ENCODE assay signal across 1 cellular context in the genomic region with DNA sequence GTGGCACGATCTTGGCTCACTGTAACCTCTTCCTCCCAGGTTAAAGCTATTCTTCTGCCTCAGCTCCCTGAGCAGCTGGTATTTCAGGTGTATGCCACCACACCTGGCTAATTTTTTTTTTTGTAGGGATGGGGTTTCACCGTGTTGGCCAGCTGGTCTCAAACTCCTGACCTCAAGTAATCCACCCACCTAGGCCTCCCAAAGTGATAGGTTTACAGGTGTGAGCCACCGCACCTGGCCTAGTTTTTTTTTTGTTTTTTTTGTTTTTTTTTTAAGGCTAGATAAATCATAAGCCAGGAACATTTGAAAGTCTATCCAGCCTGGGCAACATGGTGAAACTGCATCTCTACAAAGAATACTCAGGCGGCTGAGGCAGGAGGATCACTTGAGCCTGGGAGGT.
A peak's percentile ranks its signal among the peaks of the same experiment; 100 is the strongest.
TF ChIP-seq lines count a peak whose summit lies in the region.

No MANE protein-coding gene starts in this region.

TF ChIP-seq in HepG2, 621 proteins besides CTCF, POLR2A, EP300 and RAD21:
- TF ChIP-seq POLR2AphosphoS2 (IDR thresholded peaks at IDR 0.05; ENCODE audit: low read depth, low read length) (0 out of 2 replicates have a peak, but pooled peaks have one; percentile 2), ZFY (CRISPR knock-in tag; IDR thresholded peaks at IDR 0.05) (peak; percentile 21; the same call in 1 of the 2 replicates), ZFP82 (CRISPR knock-in tag; IDR thresholded peaks at IDR 0.05; ENCODE audit: borderline replicate concordance) (no peak), POLR2AphosphoS5 (IDR thresholded peaks at IDR 0.05; ENCODE audit: low read depth, low read length) (0 out of 2 replicates have a peak, but pooled peaks have one; percentile 21)
TF ChIP-seq in HepG2: peak in this region for 3.
